21 cellular contexts compared by ENCODE assay signal in genomic region chr10:25245171-25245570, GRCh38.
A peak's percentile ranks its signal among the peaks of the same experiment; 100 is the strongest.
DNase-seq lines count a peak whose midpoint lies in the region; ATAC-seq, FAIRE-seq and TF ChIP-seq lines count a peak whose summit lies in the region.
"Had no signal": no experiment of that assay in that cellular context is flagged by ENCODE, and none has a peak within 500 bp of the region (broad histone marks: within the 10 kb centered on the region; RNA-seq: fewer than 3 reads in every experiment).

No MANE protein-coding gene starts in this region.

- TF ChIP-seq RAD21 in GM12878 (IDR thresholded peaks at IDR 0.05; ENCODE audit: insufficient read depth, low read depth, low read length) = no peak

- no peak for TF ChIP-seq POLR2A in GM12878 (IDR thresholded peaks at IDR 0.05; ENCODE audit: low read depth, low read length)

- WGBS in GM12878 (ENCODE audit: insufficient coverage, insufficient replicate concordance, low lambda C conversion rate, missing lambda C conversion rate) = 0% methylated on average over 1 of the region's 1 CpG

- intact Hi-C loops in GM12878 (cut with micrococcal nuclease; ENCODE audit: unreplicated experiment) = no loop called here
- intact Hi-C loops in CD4-positive, alpha-beta T cell (cut with DNase I, micrococcal nuclease) = no loop called here

- TF ChIP-seq EP300 in GM12878 (IDR thresholded peaks at IDR 0.05; ENCODE audit: borderline replicate concordance in 1 of 2, control insufficient read depth in 1 of 2, low read depth in 2 of 2, low read length in 2 of 2) = no peak

- no TSS peak for BruUV-seq in GM12878 (replicated peaks; lab: Mats Ljungman, UMichigan)

- H3K4me3 ChIP-seq in GM12878 (no peak overlapping the region), retinal pigment epithelial cell (ENCODE audit: low read length) (no peak overlapping the region)
- H3K4me3 ChIP-seq: BLaER1, GM23338 had no signal

- no peaks in the 10 kb centered on the region for H3K36me3 ChIP-seq in GM12878 (ENCODE audit: control insufficient read depth in 2 of 2, insufficient read depth in 2 of 2, low read length in 1 of 2)
- H3K36me3 ChIP-seq: BLaER1 had no signal

- no peaks in the 10 kb centered on the region for H3K4me1 ChIP-seq in GM12878 (ENCODE audit: control insufficient read depth, insufficient read depth, low read length)
- H3K4me1 ChIP-seq: BLaER1 had no signal

- no peaks in the 10 kb centered on the region for H3K79me2 ChIP-seq in GM12878 (ENCODE audit: control insufficient read depth, insufficient read depth, low read length)

- no peak overlapping the region for H3K27ac ChIP-seq in GM12878 (ENCODE audit: control insufficient read depth, insufficient read depth)
- H3K27ac ChIP-seq in CD4-positive, alpha-beta T cell (ENCODE audit: low read depth, low read length) = no peak overlapping the region
- H3K27ac ChIP-seq: BLaER1, C4-2B had no signal

- H2AFZ ChIP-seq in GM12878 (ENCODE audit: control insufficient read depth, low read depth, low read length) = no peak overlapping the region
- H2AFZ ChIP-seq: GM23338 had no signal

- no peak overlapping the region for H3K4me2 ChIP-seq in GM12878 (ENCODE audit: control insufficient read depth, insufficient read depth)
- H3K4me2 ChIP-seq: BLaER1, GM23338 had no signal

- H3K27me3 Mint-ChIP-seq in CD4-positive, alpha-beta T cell = no peaks in the 10 kb centered on the region
- H3K27me3 Mint-ChIP-seq: B cell; CD4-positive, CD25-positive, alpha-beta regulatory T cell; CD8-positive, alpha-beta memory T cell had no signal

- FAIRE-seq in GM12878 (lab: Jason Lieb, UNC) = no peak
- FAIRE-seq: G401.6, GM12891, GM18507 had no signal

- POLR2A ChIA-PET in GM12878 (lab: Charles Lee) = no interaction called here
- POLR2A ChIA-PET in CD4-positive, alpha-beta T cell (lab: Charles Lee) = no interaction called here

- H3K4me1 Mint-ChIP-seq in CD4-positive, alpha-beta T cell (ENCODE audit: low read depth) = no peaks in the 10 kb centered on the region
- H3K4me1 Mint-ChIP-seq: B cell; CD4-positive, CD25-positive, alpha-beta regulatory T cell; CD8-positive, alpha-beta memory T cell; GM23338; H9 had no signal

- no peaks in the 10 kb centered on the region; a peak in 1 of 4 replicates for H3K27me3 ChIP-seq in GM12878 (replicated peaks in 1 of 2; ENCODE audit: control insufficient read depth in 2 of 2, insufficient read depth in 2 of 2, low read length in 1 of 2)
- no peaks in the 10 kb centered on the region for H3K27me3 ChIP-seq in CD4-positive, alpha-beta T cell (ENCODE audit: control insufficient read depth, insufficient read depth, low read length)
- H3K27me3 ChIP-seq: BLaER1 had no signal

- H3K4me3 Mint-ChIP-seq in CD4-positive, alpha-beta T cell = no peak overlapping the region
- H3K4me3 Mint-ChIP-seq: B cell; CD4-positive, CD25-positive, alpha-beta regulatory T cell; CD8-positive, alpha-beta memory T cell; GM23338; H9 had no signal

- no peak overlapping the region for H3K9ac ChIP-seq in GM12878 (ENCODE audit: control insufficient read depth, insufficient read depth, low read length)
- H3K9ac ChIP-seq: BLaER1 had no signal

- RAD21 ChIA-PET in GM12878 (lab: Charles Lee; ENCODE audit: unreplicated experiment) = no interaction called here

- H3K9me3 ChIP-seq in GM12878 (replicated peaks; ENCODE audit: control insufficient read depth, insufficient read depth, low read length) = no peaks in the 10 kb centered on the region
- H3K9me3 ChIP-seq in CD4-positive, alpha-beta T cell (ENCODE audit: control insufficient read depth, low read length) = no peaks in the 10 kb centered on the region
- H3K9me3 ChIP-seq: BLaER1 had no signal

- SMC1A ChIA-PET in GM12878 (lab: Charles Lee; ENCODE audit: uncharacterized antibody, unreplicated experiment) = no interaction called here

- no peak overlapping the region for H3K27ac Mint-ChIP-seq in CD4-positive, alpha-beta T cell
- H3K27ac Mint-ChIP-seq: B cell; CD8-positive, alpha-beta memory T cell; GM23338; H9 had no signal

- ATAC-seq in GM12878 = no peak
- ATAC-seq in CD4-positive, alpha-beta T cell (ENCODE audit: poor library complexity) = no peak
- ATAC-seq: GM23338, HCT116 had no signal

- H3K9me3 Mint-ChIP-seq in CD4-positive, alpha-beta T cell = no peaks in the 10 kb centered on the region
- H3K9me3 Mint-ChIP-seq: CD4-positive, CD25-positive, alpha-beta regulatory T cell; CD8-positive, alpha-beta memory T cell; GM23338 had no signal

- in situ Hi-C loops in SK-MEL-5 (cut with HindIII; ENCODE audit: low pct_unique_long_range_greater_than_20kb, low sequenced_read_pairs) (no loop called here), GM12878 (cut with MboI) (no loop called here)

- CTCF ChIA-PET in GM12878 (lab: Yijun Ruan, JAX) = no interaction called here
- CTCF ChIA-PET in CD4-positive, alpha-beta T cell (lab: Charles Lee) = no interaction called here

- no peaks in the 10 kb centered on the region for H4K20me1 ChIP-seq in GM12878 (ENCODE audit: control insufficient read depth, insufficient read depth)
- H4K20me1 ChIP-seq: BLaER1 had no signal

- DNase-seq in SK-MEL-5 (ENCODE audit: low read depth, low spot score) = peak; percentile 8
- DNase-seq in GM12878 (ENCODE audit: low read depth, low spot score) = no peak
- peak; percentile 58 for DNase-seq in retinal pigment epithelial cell (ENCODE audit: low read depth)
- DNase-seq in GM10266 (ENCODE audit: extremely low spot score) = no peak
- DNase-seq in DMS79 treated with DMSO at 0.1 percent for 48 hours (lab: John Stamatoyannopoulos, UW) = no peak
- DNase-seq in CD4-positive, alpha-beta T cell = no peak
- DNase-seq: Calu3; CD4-positive, CD25-positive, alpha-beta regulatory T cell; CD8-positive, alpha-beta memory T cell; COR-L47; DMS53; DND-41; H9 had no signal

- H3K36me3 Mint-ChIP-seq in CD4-positive, alpha-beta T cell (ENCODE audit: low read depth) = no peaks in the 10 kb centered on the region
- H3K36me3 Mint-ChIP-seq: CD4-positive, CD25-positive, alpha-beta regulatory T cell; CD8-positive, alpha-beta memory T cell had no signal

- TF ChIP-seq CTCF in GM12878 (IDR thresholded peaks at IDR 0.05 in 2 of 3, conservative IDR thresholded peaks at IDR 0.05 in 1 of 3; ENCODE audit: control insufficient read depth in 2 of 3, extremely low read depth in 1 of 3, insufficient read depth in 1 of 3, low read depth in 3 of 3, low read length in 3 of 3) (no peak), retinal pigment epithelial cell (conservative IDR thresholded peaks at IDR 0.05; ENCODE audit: low read depth, low read length) (no peak), GM10266 (IDR thresholded peaks at IDR 0.05; ENCODE audit: control insufficient read depth, insufficient read depth, low read depth, missing control alignments) (no peak)
- no peak for TF ChIP-seq CTCF in CD4-positive, alpha-beta T cell (IDR thresholded peaks at IDR 0.05)

TF ChIP-seq in GM12878, 131 proteins besides CTCF, POLR2A, EP300 and RAD21:
- no peak for TF ChIP-seq ZBTB4 (CRISPR knock-in tag; IDR thresholded peaks at IDR 0.05)
- TF ChIP-seq MEF2A (IDR thresholded peaks at IDR 0.05; ENCODE audit: insufficient read depth, low read depth, low read length) = 0 out of 2 replicates have a peak, but pooled peaks have one; percentile 7

Comparison
In these comparisons a context has a peak if more than half of its experiments do, and no peak if none do; other contexts are left out.
1. DNase-seq: peak in SK-MEL-5 (single experiment) and retinal pigment epithelial cell (single experiment); none in GM12878 (single experiment), GM10266 (single experiment), DMS79 treated with DMSO at 0.1 percent for 48 hours (single experiment) and CD4-positive, alpha-beta T cell (0 of 10).